Comparison of ENCODE assay signal across 12 cellular contexts in the genomic region with DNA sequence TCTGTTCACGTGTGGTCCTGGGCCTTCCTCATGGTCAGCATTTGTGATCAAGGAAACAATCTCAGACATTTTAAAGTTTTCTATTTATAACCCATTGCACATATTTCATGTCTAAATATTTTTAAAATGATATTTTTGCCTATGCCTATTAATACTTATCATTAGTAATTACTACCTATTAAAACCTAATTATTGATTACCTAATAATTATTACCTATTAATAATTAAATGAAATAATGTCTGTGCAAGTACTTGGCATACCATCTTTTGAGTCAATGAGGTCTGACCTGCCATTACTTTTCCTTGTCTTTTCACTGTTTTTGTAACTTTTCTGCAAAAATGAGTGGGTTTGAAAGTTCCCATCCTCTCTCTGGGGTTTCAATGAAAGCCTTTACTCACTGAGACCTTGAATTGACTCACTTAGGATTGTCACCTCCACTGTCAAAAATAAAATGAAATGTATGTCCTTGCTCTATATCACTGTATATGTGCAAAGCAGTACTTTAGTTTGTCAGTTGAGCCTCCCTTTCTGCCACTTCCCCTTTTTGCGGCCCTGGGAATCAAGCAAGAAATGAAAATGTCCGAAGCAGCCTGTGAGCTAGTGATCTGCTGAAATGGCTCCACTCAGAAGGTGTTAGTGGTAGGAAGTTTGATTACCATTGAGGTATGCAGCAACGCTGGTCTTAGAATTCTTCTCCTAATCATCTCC.
DNase-seq lines count a peak whose midpoint lies in the region; ATAC-seq and TF ChIP-seq lines count a peak whose summit lies in the region.
"Had no signal": no experiment of that assay in that cellular context is flagged by ENCODE, and none has a peak within 500 bp of the region (broad histone marks: within the 10 kb centered on the region; RNA-seq: fewer than 3 reads in every experiment).

No MANE protein-coding gene starts in this region.

- 79 to 84% methylated on average over 4 of the region's 4 CpGs for WGBS in GM23248 (ENCODE audit: low coverage in 1 of 2, low lambda C conversion rate in 2 of 2, missing lambda C conversion rate in 2 of 2), 2 experiments

- H3K4me1 ChIP-seq in GM23248 (ENCODE audit: insufficient read depth) = no peaks in the 10 kb centered on the region

- DNase-seq in activated B cell treated with CpG ODN at 0.5 μM for 24 hours (no peak), NCI-H2171 treated with DMSO at 0.1 percent for 48 hours (lab: John Stamatoyannopoulos, UW) (no peak), OCI-M2 (lab: John Stamatoyannopoulos, UW; ENCODE audit: unreplicated experiment) (no peak), epidermal melanocyte (ENCODE audit: insufficient read length, low spot score) (no peak), GM23248 (no peak)
- DNase-seq: activated CD8-positive, alpha-beta T cell treated with anti-CD3 and anti-CD28 coated beads, Interleukin-2, amount 10 ng/mL, durations not matched to agents 7 days and 5 days; kidney; Right ventricle myocardium superior had no signal

- H3K9me2 ChIP-seq in GM23248 (ENCODE audit: insufficient read depth) = no peaks in the 10 kb centered on the region

- H3K36me3 ChIP-seq in GM23248 (ENCODE audit: low read depth) = no peaks in the 10 kb centered on the region

- no peaks in the 10 kb centered on the region for H3K27me3 Mint-ChIP-seq in activated B cell treated with CpG ODN at 0.5 μM for 24 hours

- peak; percentile 93 for ATAC-seq in GM18867 (IDR thresholded peaks at IDR 0.05; ENCODE audit: unreplicated experiment)
- ATAC-seq in GM21825 (IDR thresholded peaks at IDR 0.05; ENCODE audit: unreplicated experiment) = peak; percentile 81
- peak; percentile 94 for ATAC-seq in HG03469 (IDR thresholded peaks at IDR 0.05; ENCODE audit: unreplicated experiment)
- peak; percentile 90 for ATAC-seq in activated B cell treated with CpG ODN at 0.5 μM for 24 hours (ENCODE audit: low read depth)
- ATAC-seq: activated CD8-positive, alpha-beta T cell treated with anti-CD3 and anti-CD28 coated beads, Interleukin-2, amount 10 ng/mL, durations not matched to agents 7 days and 5 days; esophagus mucosa had no signal

- peaks cover 45% of the 10 kb centered on the region for H3K4me1 Mint-ChIP-seq in activated B cell treated with CpG ODN at 0.5 μM for 24 hours

- H3K4me2 ChIP-seq in GM23248 (ENCODE audit: unreplicated experiment) = no peak overlapping the region

- H3K9ac ChIP-seq in GM23248 = no peak overlapping the region

- CTCF ChIA-PET in activated B cell treated with CpG ODN at 0.5 μM for 24 hours (lab: Charles Lee) = no interaction called here

- POLR2A ChIA-PET in activated B cell treated with CpG ODN at 0.5 μM for 24 hours (lab: Charles Lee) = interaction anchor here (2.3 kb wide), 1 partner anchor 10 kb away, joined by 15 read pairs; no protein-coding TSS in a partner anchor

- no peak overlapping the region for H3K27ac ChIP-seq in GM23248

- no peak overlapping the region for H2AFZ ChIP-seq in GM23248

- no peaks in the 10 kb centered on the region for H3F3A ChIP-seq in GM23248 (ENCODE audit: insufficient read depth)

- no peaks in the 10 kb centered on the region for H3K79me2 ChIP-seq in GM23248 (ENCODE audit: insufficient read depth)

- peak overlapping the region; percentile 91 for H3K27ac Mint-ChIP-seq in activated B cell treated with CpG ODN at 0.5 μM for 24 hours
- H3K27ac Mint-ChIP-seq: activated CD8-positive, alpha-beta T cell treated with anti-CD3 and anti-CD28 coated beads, Interleukin-2, amount 10 ng/mL, durations not matched to agents 7 days and 5 days had no signal

- TF ChIP-seq CTCF in activated B cell treated with CpG ODN at 0.5 μM for 24 hours (IDR thresholded peaks at IDR 0.05) = no peak

- H3K4me3 ChIP-seq in GM23248 = no peak overlapping the region

- H3K4me3 Mint-ChIP-seq in activated B cell treated with CpG ODN at 0.5 μM for 24 hours = peak overlapping the region; percentile 36
- H3K4me3 Mint-ChIP-seq: activated CD8-positive, alpha-beta T cell treated with anti-CD3 and anti-CD28 coated beads, Interleukin-2, amount 10 ng/mL, durations not matched to agents 7 days and 5 days had no signal

- in situ Hi-C loops in GM23248 (cut with MboI) = no loop called here

- peaks cover 63% of the 10 kb centered on the region for H3K36me3 Mint-ChIP-seq in activated B cell treated with CpG ODN at 0.5 μM for 24 hours (ENCODE audit: low read depth)

- H3K9me3 Mint-ChIP-seq in activated B cell treated with CpG ODN at 0.5 μM for 24 hours = peaks cover 5% of the 10 kb centered on the region

- H3K9me3 ChIP-seq in GM23248 (ENCODE audit: low read depth) = no peaks in the 10 kb centered on the region

- H3K27me3 ChIP-seq in GM23248 (replicated peaks; ENCODE audit: insufficient read depth) = no peaks in the 10 kb centered on the region

- intact Hi-C loops in activated B cell treated with CpG ODN at 0.5 μM for 24 hours (cut with micrococcal nuclease) = loop anchor here (2.0 to 5.0 kb wide), 2 partner anchors 27 to 41 kb away; no protein-coding TSS in a partner anchor

- no peaks in the 10 kb centered on the region for H4K20me1 ChIP-seq in GM23248 (ENCODE audit: insufficient read depth)
